14 cellular contexts compared by ENCODE assay signal in genomic region chr14:38127784-38128183, GRCh38.
A peak's percentile ranks its signal among the peaks of the same experiment; 100 is the strongest.
DNase-seq lines count a peak whose midpoint lies in the region; ATAC-seq and TF ChIP-seq lines count a peak whose summit lies in the region.
"Had no signal": no experiment of that assay in that cellular context is flagged by ENCODE, and none has a peak within 500 bp of the region (broad histone marks: within the 10 kb centered on the region; RNA-seq: fewer than 3 reads in every experiment).

No MANE protein-coding gene starts in this region.

- H4K5ac ChIP-seq in IMR-90 (ENCODE audit: low read depth, low read length), result no peak overlapping the region

- H2AK5ac ChIP-seq in IMR-90 (ENCODE audit: low read depth, low read length), result peak overlapping the region; percentile 53; the same call in 1 of the 2 replicates

- H3K27ac ChIP-seq in IMR-90 (ENCODE audit: insufficient read depth, low read length), result no peak overlapping the region
- H3K27ac ChIP-seq in PC-9, result no peak overlapping the region
- H3K27ac ChIP-seq: A549, Peyer's patch had no signal

- no peak for TF ChIP-seq CTCF in AG10803 (conservative IDR thresholded peaks at IDR 0.05; ENCODE audit: low read length)
- TF ChIP-seq CTCF in IMR-90 (conservative IDR thresholded peaks at IDR 0.05; ENCODE audit: low read depth, low read length), result no peak
- no peak for TF ChIP-seq CTCF in cardiac fibroblast (IDR thresholded peaks at IDR 0.05; ENCODE audit: low read depth, low read length)
- no peak for TF ChIP-seq CTCF in PC-9 (conservative IDR thresholded peaks at IDR 0.05)

- dilution Hi-C loops in IMR-90 (cut with HindIII; ENCODE audit: low sequenced_read_pairs, unreplicated experiment), result no loop called here

- in situ Hi-C loops in IMR-90 (cut with MboI; ENCODE audit: low sequenced_read_pairs), result no loop called here

- H3K56ac ChIP-seq in IMR-90 (ENCODE audit: extremely low read depth, insufficient read depth, low read length), result no peak overlapping the region

- intact Hi-C loops in IMR-90 (cut with micrococcal nuclease), result no loop called here
- intact Hi-C loops in PC-9 (cut with micrococcal nuclease; ENCODE audit: unreplicated experiment), result no loop called here

- H3K9me3 ChIP-seq in IMR-90 (ENCODE audit: control insufficient read depth, insufficient read depth, low read length) (no peaks in the 10 kb centered on the region), PC-9 (ENCODE audit: insufficient read depth, low read depth) (no peaks in the 10 kb centered on the region)
- H3K9me3 ChIP-seq: A549, Peyer's patch had no signal

- H2BK20ac ChIP-seq in IMR-90 (ENCODE audit: low read depth, low read length), result no peak overlapping the region

- no peak overlapping the region for H3K23ac ChIP-seq in IMR-90 (ENCODE audit: low read depth, low read length)

- H4K20me1 ChIP-seq in IMR-90 (ENCODE audit: insufficient read depth, low read length) (no peaks in the 10 kb centered on the region), PC-9 (ENCODE audit: insufficient read depth) (no peaks in the 10 kb centered on the region)

- no peaks in the 10 kb centered on the region for H3F3A ChIP-seq in PC-9 (ENCODE audit: insufficient read depth, low read depth)

- no peak overlapping the region for H3K4me2 ChIP-seq in IMR-90 (ENCODE audit: low read depth, low read length)
- H3K4me2 ChIP-seq in PC-9, result no peak overlapping the region
- H3K4me2 ChIP-seq: A549 had no signal

- DNase-seq in AG10803 (ENCODE audit: low read depth), result peak; percentile 78
- peak; percentile 47 for DNase-seq in IMR-90
- DNase-seq in cardiac fibroblast (ENCODE audit: low read depth in 2 of 2), result peak; percentile 9 to 14
- DNase-seq in iris pigment epithelial cell (ENCODE audit: low read depth), result peak; percentile 46
- DNase-seq in D341Med (ENCODE audit: low spot score), result no peak
- no peak for DNase-seq in PC-9
- DNase-seq: CD4-positive, alpha-beta T cell; DND-41; NCI-H1436 treated with DMSO at 0.1 percent for 48 hours; Peyer's patch; Right ventricle myocardium superior had no signal

- no peaks in the 10 kb centered on the region for H3K79me2 ChIP-seq in PC-9 (ENCODE audit: low read depth)

- no peak for TF ChIP-seq POLR2A in IMR-90 (IDR thresholded peaks at IDR 0.05; ENCODE audit: low read depth, low read length)

- ATAC-seq in IMR-90 (ENCODE audit: low read depth), result peak; percentile 44
- ATAC-seq in HG03095 (IDR thresholded peaks at IDR 0.05; ENCODE audit: unreplicated experiment), result no peak
- ATAC-seq: A549, SK-N-SH treated with all-trans-retinoic acid at 6 μM for 48 hours had no signal

- no peak overlapping the region for H3K18ac ChIP-seq in IMR-90 (ENCODE audit: low read depth, low read length)

- H3K9ac ChIP-seq in IMR-90 (ENCODE audit: low read depth, low read length), result no peak overlapping the region

- H2BK120ac ChIP-seq in IMR-90 (ENCODE audit: low read depth, low read length), result no peak overlapping the region

- WGBS in IMR-90 (ENCODE audit: extremely low coverage in 2 of 2, insufficient read length in 1 of 2), 2 experiments, result 71% methylated on average over 1 of the region's 3 CpGs; no CpG with 5 or more reads in 1 of the 2 experiments

- H3K4me3 ChIP-seq in AG10803 (ENCODE audit: low read length), result no peak overlapping the region
- H3K4me3 ChIP-seq in IMR-90 (ENCODE audit: insufficient read depth, low read depth, low read length), result no peak overlapping the region
- H3K4me3 ChIP-seq in cardiac fibroblast (replicated peaks in 1 of 2; ENCODE audit: low read depth in 2 of 2, low read length in 2 of 2), result no peak overlapping the region
- no peak overlapping the region for H3K4me3 ChIP-seq in PC-9
- H3K4me3 ChIP-seq: A549, Peyer's patch had no signal

- no peak overlapping the region for H2AK9ac ChIP-seq in IMR-90 (replicated peaks; ENCODE audit: low read depth, low read length, poor library complexity)

- no peaks in the 10 kb centered on the region for H3K9me2 ChIP-seq in PC-9 (ENCODE audit: insufficient read depth)

- CTCF ChIA-PET in IMR-90 (lab: Yijun Ruan, JAX), result interaction anchor here (0.6 to 0.8 kb wide), 2 partner anchors 12 to 411 kb away, joined by 3 read pairs; no protein-coding TSS in a partner anchor
- CTCF ChIA-PET in PC-9 (lab: Charles Lee), result no interaction called here

- H2AFZ ChIP-seq in IMR-90 (replicated peaks; ENCODE audit: low read length, poor library complexity) (no peak overlapping the region), PC-9 (no peak overlapping the region)

- H3K36me3 ChIP-seq in IMR-90 (ENCODE audit: control insufficient read depth, insufficient read depth, low read length) (no peaks in the 10 kb centered on the region), PC-9 (ENCODE audit: low read depth) (no peaks in the 10 kb centered on the region)
- H3K36me3 ChIP-seq: Peyer's patch had no signal

- 0 out of 3 replicates have a peak overlapping the region, but pooled peaks have one; percentile 15 for H2BK15ac ChIP-seq in IMR-90 (ENCODE audit: low read depth, low read length)

- POLR2A ChIA-PET in IMR-90 (lab: Charles Lee; ENCODE audit: unreplicated experiment), result no interaction called here
- POLR2A ChIA-PET in PC-9 (lab: Charles Lee; ENCODE audit: unreplicated experiment), result no interaction called here

- H3K14ac ChIP-seq in IMR-90 (replicated peaks; ENCODE audit: low read depth, low read length), result 0 out of 2 replicates have a peak overlapping the region, but pooled peaks have one; percentile 66

- no TSS peak for BruUV-seq in IMR-90 (replicated peaks; lab: Mats Ljungman, UMichigan)
- no TSS peak for BruUV-seq in PC-9 (replicated peaks; lab: Mats Ljungman, UMichigan)

- no peak overlapping the region for H2BK5ac ChIP-seq in IMR-90 (ENCODE audit: low read depth, low read length, poor library complexity, severe bottlenecking)

- 0 out of 2 replicates have a peak overlapping the region, but pooled peaks have one; percentile 10 for H3K4ac ChIP-seq in IMR-90 (ENCODE audit: low read depth, low read length)

- no peaks in the 10 kb centered on the region; the same call in 1 of the 2 replicates for H3K4me1 ChIP-seq in IMR-90 (ENCODE audit: control insufficient read depth, insufficient read depth, low read length)
- H3K4me1 ChIP-seq in PC-9 (replicated peaks; ENCODE audit: insufficient read depth), result 0 out of 2 replicates have a peak, but pooled peaks cover 2% of the 10 kb centered on the region
- H3K4me1 ChIP-seq: A549, Peyer's patch had no signal

- H4K8ac ChIP-seq in IMR-90 (ENCODE audit: low read depth in 2 of 2, low read length in 2 of 2), result no peak overlapping the region

- no peak overlapping the region for H4K91ac ChIP-seq in IMR-90 (ENCODE audit: insufficient read depth, low read depth, low read length)

- no peaks in the 10 kb centered on the region for H3K9me1 ChIP-seq in IMR-90 (ENCODE audit: insufficient read depth, low read length)

- TF ChIP-seq RAD21 in IMR-90 (IDR thresholded peaks at IDR 0.05; ENCODE audit: low read length), result no peak

- no peaks in the 10 kb centered on the region for H3K79me1 ChIP-seq in IMR-90 (ENCODE audit: low read depth in 1 of 2, low read length in 2 of 2)

- no peaks in the 10 kb centered on the region for H3K27me3 ChIP-seq in IMR-90 (ENCODE audit: control insufficient read depth, insufficient read depth, low read length)
- H3K27me3 ChIP-seq in PC-9 (ENCODE audit: insufficient read depth, low read depth), result no peaks in the 10 kb centered on the region
- H3K27me3 ChIP-seq: Peyer's patch had no signal

TF ChIP-seq in IMR-90, 13 proteins besides CTCF, POLR2A, EP300 and RAD21:
- TF ChIP-seq CEBPB (IDR thresholded peaks at IDR 0.05; ENCODE audit: low read depth, low read length) (peak; percentile 78), ELK1 (IDR thresholded peaks at IDR 0.05; ENCODE audit: borderline replicate concordance, low read depth, low read length) (no peak)

Comparison
In these comparisons a context has a peak if more than half of its experiments do, and no peak if none do; other contexts are left out.
1. DNase-seq: peak in AG10803 (single experiment), IMR-90 (single experiment), cardiac fibroblast (2 of 2) and iris pigment epithelial cell (single experiment); none in D341Med (single experiment) and PC-9 (0 of 2).